Comparison of ENCODE assay signal across 8 cellular contexts in the genomic region with DNA sequence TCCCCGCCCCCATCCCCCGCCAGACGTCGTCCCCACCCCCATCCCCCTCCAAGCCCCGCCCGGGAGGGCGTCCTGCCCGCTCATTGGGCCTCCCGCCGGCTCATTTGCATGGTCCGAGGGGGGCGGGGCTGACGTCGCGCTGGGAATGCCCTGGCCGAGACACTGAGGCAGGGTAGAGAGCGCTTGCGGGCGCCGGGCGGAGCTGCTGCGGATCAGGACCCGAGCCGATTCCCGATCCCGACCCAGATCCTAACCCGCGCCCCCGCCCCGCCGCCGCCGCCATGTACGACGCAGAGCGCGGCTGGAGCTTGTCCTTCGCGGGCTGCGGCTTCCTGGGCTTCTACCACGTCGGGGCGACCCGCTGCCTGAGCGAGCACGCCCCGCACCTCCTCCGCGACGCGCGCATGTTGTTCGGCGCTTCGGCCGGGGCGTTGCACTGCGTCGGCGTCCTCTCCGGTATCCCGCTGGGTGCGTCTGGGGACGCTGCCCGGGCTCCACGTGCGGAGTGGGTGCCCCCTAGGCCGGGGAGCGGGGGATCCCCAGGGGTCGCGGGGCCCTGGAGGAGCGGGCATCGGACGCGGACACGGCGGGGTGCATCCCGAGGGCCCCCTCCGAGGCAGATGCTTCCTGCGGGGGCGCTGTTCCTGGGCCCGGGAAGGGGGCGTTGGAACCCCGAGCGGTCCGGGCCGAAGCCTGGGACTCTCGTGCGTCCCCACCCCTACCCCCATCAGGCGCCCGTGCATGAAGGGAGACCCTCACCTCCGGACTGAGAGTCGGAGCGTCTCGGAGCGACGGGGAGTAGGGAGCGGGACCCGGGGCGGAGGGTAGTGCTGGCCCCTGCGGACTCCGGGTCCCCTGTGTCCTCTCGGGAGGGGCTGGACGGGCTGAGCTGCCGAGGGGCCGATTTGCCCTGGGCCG. TPM values are rescaled to one million over a fixed set of nuclear protein-coding genes. Genes with fewer than 3 reads are reported as not detected.
DNase-seq lines count a peak whose midpoint lies in the region; ATAC-seq, FAIRE-seq and TF ChIP-seq lines count a peak whose summit lies in the region.

A gene with protein sequence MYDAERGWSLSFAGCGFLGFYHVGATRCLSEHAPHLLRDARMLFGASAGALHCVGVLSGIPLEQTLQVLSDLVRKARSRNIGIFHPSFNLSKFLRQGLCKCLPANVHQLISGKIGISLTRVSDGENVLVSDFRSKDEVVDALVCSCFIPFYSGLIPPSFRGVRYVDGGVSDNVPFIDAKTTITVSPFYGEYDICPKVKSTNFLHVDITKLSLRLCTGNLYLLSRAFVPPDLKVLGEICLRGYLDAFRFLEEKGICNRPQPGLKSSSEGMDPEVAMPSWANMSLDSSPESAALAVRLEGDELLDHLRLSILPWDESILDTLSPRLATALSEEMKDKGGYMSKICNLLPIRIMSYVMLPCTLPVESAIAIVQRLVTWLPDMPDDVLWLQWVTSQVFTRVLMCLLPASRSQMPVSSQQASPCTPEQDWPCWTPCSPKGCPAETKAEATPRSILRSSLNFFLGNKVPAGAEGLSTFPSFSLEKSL (plus strand): TSS at position 175 of the 918 bp plus-strand sequence. CDS start 107 bp downstream, at position 282.

- ATAC-seq in HG03354 (IDR thresholded peaks at IDR 0.05; ENCODE audit: poor library complexity, severe bottlenecking, unreplicated experiment), result no peak

- no peaks in the 10 kb centered on the region for H3K9me3 ChIP-seq in skeletal muscle tissue (ENCODE audit: control insufficient read depth in 3 of 3, low read length in 3 of 3)

- DNase-seq in GM18507 (ENCODE audit: extremely low spot score, insufficient read length, low read depth) (peak; percentile 65), NCI-H2171 treated with DMSO at 0.1 percent for 48 hours (lab: John Stamatoyannopoulos, UW) (peak; percentile 88), bronchial epithelial cell (ENCODE audit: low read depth) (peak; percentile 62), iPS-NIHi7 (ENCODE audit: extremely low spot score) (peak; percentile 98)
- peak; percentile 28 to 42 (median 39) for DNase-seq in activated CD4-positive, CD25-positive, alpha-beta regulatory T cell (lab: John Stamatoyannopoulos, UW)
- no peak for DNase-seq in NK-92 treated with Interleukin-12 subunit alpha and Interleukin-12 subunit beta, amount 100 ng/mL, for 24 hours (lab: John Stamatoyannopoulos, UW)

- peak within 1 kb of the TSS; percentile 52 for H3K4me3 ChIP-seq in bronchial epithelial cell (ENCODE audit: low read depth, low read length)
- H3K4me3 ChIP-seq in skeletal muscle tissue (ENCODE audit: low read length in 3 of 3), result peak within 1 kb of the TSS in 2 of 3 donors; percentile 67 to 71

- FAIRE-seq in GM18507 (lab: Jason Lieb, UNC) (no peak), bronchial epithelial cell (lab: Jason Lieb, UNC) (no peak)

- H3K36me3 ChIP-seq in bronchial epithelial cell (ENCODE audit: control insufficient read depth, insufficient read depth, low read length) (no peaks in the 10 kb centered on the region), skeletal muscle tissue (ENCODE audit: control insufficient read depth in 3 of 3, insufficient read depth in 3 of 3, low read length in 3 of 3) (no peaks in the 10 kb centered on the region)

- TF ChIP-seq CTCF in bronchial epithelial cell (IDR thresholded peaks at IDR 0.05; ENCODE audit: insufficient read depth, low read length, severe bottlenecking), result peak; percentile 27

- no peak within 1 kb of the TSS for H3K27ac ChIP-seq in skeletal muscle tissue (ENCODE audit: low read depth, low read length)

- H3K27me3 ChIP-seq in bronchial epithelial cell (ENCODE audit: control insufficient read depth, insufficient read depth, low read length), result no peaks in the 10 kb centered on the region
- H3K27me3 ChIP-seq in skeletal muscle tissue (ENCODE audit: control insufficient read depth in 3 of 3, insufficient read depth in 3 of 3, low read length in 3 of 3), result peaks cover 8 to 26% (median 17%) of the 10 kb centered on the region in 3 donors

- peaks cover 13 to 34% (median 32%) of the 10 kb centered on the region in 3 donors for H3K4me1 ChIP-seq in skeletal muscle tissue (ENCODE audit: control insufficient read depth in 3 of 3, insufficient read depth in 3 of 3, low read length in 3 of 3)

- peak within 1 kb of the TSS in 2 of 3 donors; percentile 45 to 69 for H3K9ac ChIP-seq in skeletal muscle tissue (ENCODE audit: low read depth in 1 of 3, low read length in 3 of 3)

RNA-seq across cellular contexts. Expression of the gene that starts here (rescaled TPM):
- total RNA-seq in bronchial epithelial cell (1.3 and 1.7 TPM in 2 replicates), skeletal muscle tissue (3.7 TPM)
